In the genomic region with DNA sequence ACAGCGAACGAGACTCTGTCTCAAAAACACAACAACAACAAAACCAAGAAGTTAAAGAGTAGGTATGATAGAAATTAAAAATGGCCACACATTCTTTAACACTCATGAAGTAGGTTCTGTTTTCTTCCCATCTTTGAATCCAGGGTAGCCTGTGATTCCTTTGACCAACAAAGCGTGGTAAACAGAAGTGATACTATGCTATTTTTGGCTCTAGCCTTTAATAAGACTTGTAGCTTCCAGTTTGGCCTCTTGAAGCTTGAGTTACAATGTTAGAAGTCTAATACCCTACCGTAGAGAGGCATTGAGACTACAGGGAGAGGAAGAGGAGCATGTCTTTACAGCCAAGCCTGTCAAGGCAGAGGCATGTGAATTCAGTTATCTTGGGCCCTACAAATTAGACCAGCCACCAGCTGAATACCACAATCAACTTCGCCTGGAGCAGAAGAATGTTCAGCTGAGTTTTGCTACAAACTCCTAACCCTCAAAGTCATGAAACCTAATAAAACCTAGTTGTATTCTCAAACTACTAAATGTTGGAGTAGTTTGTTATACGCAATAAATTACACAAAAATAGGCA, we compare ENCODE assay signal across 19 cellular contexts. TPM values are rescaled to one million over a fixed set of nuclear protein-coding genes. Genes with fewer than 3 reads are reported as not detected.
A peak's percentile ranks its signal among the peaks of the same experiment; 100 is the strongest.
DNase-seq lines count a peak whose midpoint lies in the region; ATAC-seq, FAIRE-seq and TF ChIP-seq lines count a peak whose summit lies in the region.
"Had no signal": no experiment of that assay in that cellular context is flagged by ENCODE, and none has a peak within 500 bp of the region (broad histone marks: within the 10 kb centered on the region; RNA-seq: fewer than 3 reads in every experiment).

No MANE protein-coding gene starts in this region.

- no peak for FAIRE-seq in astrocyte (lab: Jason Lieb, UNC)
- FAIRE-seq: A549 had no signal

- intact Hi-C loops in psoas muscle (cut with DNase I) (loop anchor here in 1 of 2 donors (10.0 kb wide), 1 partner anchor 223 kb away; a partner anchor contains a TSS), upper lobe of right lung (cut with DNase I) (no loop called here)

- H3K79me2 ChIP-seq in astrocyte (ENCODE audit: insufficient read depth, low read length) = peaks cover 3% of the 10 kb centered on the region

- H3K9me3 ChIP-seq in astrocyte (ENCODE audit: insufficient read depth, low read depth, low read length) = no peaks in the 10 kb centered on the region
- no peaks in the 10 kb centered on the region for H3K9me3 ChIP-seq in psoas muscle
- H3K9me3 ChIP-seq in upper lobe of right lung = no peaks in the 10 kb centered on the region
- H3K9me3 ChIP-seq: A549 had no signal

- peaks cover 44% of the 10 kb centered on the region for H3K4me1 Mint-ChIP-seq in activated T-cell treated with anti-CD3 and anti-CD28 coated beads, Interleukin-2, amount 50 U/mL, for 24 hours (ENCODE audit: low read depth)
- H3K4me1 Mint-ChIP-seq in astrocyte (ENCODE audit: low read depth, unreplicated experiment) = peaks cover 10% of the 10 kb centered on the region

- peak overlapping the region; percentile 18 for H3K27ac Mint-ChIP-seq in activated T-cell treated with anti-CD3 and anti-CD28 coated beads, Interleukin-2, amount 50 U/mL, for 24 hours
- H3K27ac Mint-ChIP-seq in astrocyte (ENCODE audit: unreplicated experiment) = peak overlapping the region; percentile 62
- H3K27ac Mint-ChIP-seq: nephron progenitor cell had no signal

- no peak overlapping the region for H3K27ac ChIP-seq in astrocyte (ENCODE audit: low read depth, low read length)
- H3K27ac ChIP-seq in psoas muscle = peak overlapping the region; percentile 86
- H3K27ac ChIP-seq in upper lobe of right lung = no peak overlapping the region
- H3K27ac ChIP-seq: A549, hepatocyte had no signal

- H3K36me3 Mint-ChIP-seq in activated T-cell treated with anti-CD3 and anti-CD28 coated beads, Interleukin-2, amount 50 U/mL, for 24 hours (ENCODE audit: low read depth) = peaks cover 6% of the 10 kb centered on the region
- H3K36me3 Mint-ChIP-seq in astrocyte (ENCODE audit: low read depth, unreplicated experiment) = peaks cover 1% of the 10 kb centered on the region

- no peak overlapping the region for H2AFZ ChIP-seq in astrocyte (ENCODE audit: low read depth, low read length)
- H2AFZ ChIP-seq: hepatocyte had no signal

- H3K4me1 ChIP-seq in astrocyte (ENCODE audit: insufficient read depth, low read length) (no peaks in the 10 kb centered on the region), psoas muscle (peaks cover 9% of the 10 kb centered on the region), upper lobe of right lung (no peaks in the 10 kb centered on the region)

- no peak for TF ChIP-seq CTCF in astrocyte (IDR thresholded peaks at IDR 0.05; ENCODE audit: insufficient read depth, low read depth, low read length)
- no peak for TF ChIP-seq CTCF in psoas muscle (IDR thresholded peaks at IDR 0.05)
- TF ChIP-seq CTCF in upper lobe of right lung (IDR thresholded peaks at IDR 0.05) = no peak

- ATAC-seq in psoas muscle (peak in 3 of 4 donors; percentile 25 to 45 (median 29)), upper lobe of right lung (no peak)
- ATAC-seq: A549, esophagus mucosa, left colon had no signal

- H3K4me3 ChIP-seq in astrocyte (ENCODE audit: insufficient read depth, low read depth, low read length) (no peak overlapping the region), psoas muscle (peak overlapping the region; percentile 5), upper lobe of right lung (no peak overlapping the region)
- H3K4me3 ChIP-seq: A549, coronary artery, hepatocyte had no signal

- no peak overlapping the region for H3K4me3 Mint-ChIP-seq in activated T-cell treated with anti-CD3 and anti-CD28 coated beads, Interleukin-2, amount 50 U/mL, for 24 hours
- H3K4me3 Mint-ChIP-seq in astrocyte (ENCODE audit: unreplicated experiment) = peak overlapping the region; percentile 54
- H3K4me3 Mint-ChIP-seq: nephron progenitor cell had no signal

- no peaks in the 10 kb centered on the region for H3K27me3 Mint-ChIP-seq in activated T-cell treated with anti-CD3 and anti-CD28 coated beads, Interleukin-2, amount 50 U/mL, for 24 hours
- H3K27me3 Mint-ChIP-seq in astrocyte (ENCODE audit: low read depth, unreplicated experiment) = no peaks in the 10 kb centered on the region

- no peaks in the 10 kb centered on the region for H3K36me3 ChIP-seq in astrocyte (ENCODE audit: insufficient read depth, low read length)
- no peaks in the 10 kb centered on the region for H3K36me3 ChIP-seq in psoas muscle (ENCODE audit: insufficient read depth in 1 of 2, low read depth in 1 of 2)
- no peaks in the 10 kb centered on the region for H3K36me3 ChIP-seq in upper lobe of right lung

- H3K9ac ChIP-seq in astrocyte (ENCODE audit: low read length) = no peak overlapping the region

- 41 to 60% (median 47%) methylated on average over 6 of the region's 6 CpGs for WGBS in psoas muscle, 3 donors

- no peak for DNase-seq in activated T-cell treated with anti-CD3 and anti-CD28 coated beads, Interleukin-2, amount 50 U/mL, for 24 hours
- DNase-seq in activated T-cell treated with anti-CD3 and anti-CD28 coated beads for 4 hours = no peak
- peak; percentile 93 for DNase-seq in MV-4-11 (lab: John Stamatoyannopoulos, UW)
- no peak for DNase-seq in astrocyte (ENCODE audit: low read depth)
- no peak for DNase-seq in psoas muscle
- DNase-seq in activated CD8-positive, alpha-beta memory T cell treated with anti-CD3 and anti-CD28 coated beads, Interleukin-2, amount 50 U/mL, for 48 hours = no peak
- no peak for DNase-seq in NCI-H187 (lab: John Stamatoyannopoulos, UW)
- DNase-seq in upper lobe of right lung = no peak
- DNase-seq: activated T-cell treated with anti-CD3 and anti-CD28 coated beads, Interleukin-2, amount 50 U/mL, for 48 hours; Calu3; left colon; NCI-H345; nephron progenitor cell; stimulated activated CD4-positive, alpha-beta T cell treated with anti-CD3 and anti-CD28 coated beads, Interleukin-4, amount 100 ng/mL, for 4 hours; stimulated activated naive CD4-positive, alpha-beta T cell had no signal

- no peaks in the 10 kb centered on the region for H4K20me1 ChIP-seq in astrocyte (ENCODE audit: insufficient read depth, low read length)

- no peak overlapping the region for H3K4me2 ChIP-seq in astrocyte (ENCODE audit: low read length)
- H3K4me2 ChIP-seq: A549, hepatocyte had no signal

- no peaks in the 10 kb centered on the region for H3K9me3 Mint-ChIP-seq in activated T-cell treated with anti-CD3 and anti-CD28 coated beads, Interleukin-2, amount 50 U/mL, for 24 hours
- H3K9me3 Mint-ChIP-seq in astrocyte (ENCODE audit: unreplicated experiment) = no peaks in the 10 kb centered on the region
- H3K9me3 Mint-ChIP-seq: nephron progenitor cell had no signal

- no peaks in the 10 kb centered on the region for H3K27me3 ChIP-seq in astrocyte (ENCODE audit: insufficient read depth, low read length)
- no peaks in the 10 kb centered on the region for H3K27me3 ChIP-seq in psoas muscle (ENCODE audit: insufficient read depth in 3 of 3, low read length in 2 of 3)
- no peaks in the 10 kb centered on the region for H3K27me3 ChIP-seq in upper lobe of right lung
- H3K27me3 ChIP-seq: hepatocyte had no signal

RNA-seq across cellular contexts. Expression of a gene that starts 4.9 kb away (rescaled TPM):
- total RNA-seq in astrocyte (61.5 and 63.0 TPM in 2 replicates), psoas muscle (10 to 100 TPM; 52.8 to 68.3 (median 57.0) TPM), upper lobe of right lung (57.4 TPM)
- 10 to 100 TPM; 20.5 to 51.7 (median 20.9) TPM for polyA plus RNA-seq in psoas muscle

RNA-seq across cellular contexts. Expression of a gene that starts 35.4 kb away (rescaled TPM):
- total RNA-seq in astrocyte = 53.1 and 53.4 TPM in 2 replicates
- 10 to 100 TPM; 19.0 to 37.4 (median 30.6) TPM for total RNA-seq in psoas muscle
- polyA plus RNA-seq in psoas muscle = 10 to 100 TPM; 19.8 to 43.1 (median 26.9) TPM
- 61.5 TPM for total RNA-seq in upper lobe of right lung
